In the genomic region with DNA sequence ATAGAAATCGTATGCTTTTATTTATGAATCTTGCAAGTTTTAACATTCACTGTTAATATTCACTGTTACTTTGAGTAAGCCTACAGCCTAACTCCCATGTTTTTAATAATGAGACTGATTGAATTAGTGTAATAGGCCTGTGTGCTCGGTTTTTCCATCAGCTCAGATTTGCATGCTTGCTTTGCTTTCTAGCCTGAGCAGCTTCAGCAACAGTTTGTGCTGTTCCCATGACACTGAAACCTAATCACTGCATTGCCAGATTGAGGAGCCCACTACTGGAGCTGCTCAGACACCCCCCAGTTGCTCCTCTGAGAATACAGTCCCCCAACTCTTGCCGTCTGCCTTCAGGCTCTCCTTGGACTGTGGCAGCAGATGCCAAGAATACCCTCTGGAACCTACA, we compare ENCODE assay signal across 19 cellular contexts.
DNase-seq lines count a peak whose midpoint lies in the region; ATAC-seq and TF ChIP-seq lines count a peak whose summit lies in the region.
"Had no signal": no experiment of that assay in that cellular context is flagged by ENCODE, and none has a peak within 500 bp of the region (broad histone marks: within the 10 kb centered on the region; RNA-seq: fewer than 3 reads in every experiment).

No MANE protein-coding gene starts in this region.

- H3K9ac ChIP-seq in neuronal stem cell (ENCODE audit: low read depth, low read length, poor library complexity), result no peak overlapping the region
- H3K9ac ChIP-seq: BLaER1 treated with 17β-estradiol and CSF1 and Interleukin-3, amounts not matched to agents 10 nM and 100 nM had no signal

- no peak overlapping the region for H3K18ac ChIP-seq in neuronal stem cell (ENCODE audit: low read length)

- H2BK15ac ChIP-seq in neuronal stem cell (ENCODE audit: low read length), result no peak overlapping the region

- peak overlapping the region; percentile 78 for H2AFZ ChIP-seq in neuronal stem cell (ENCODE audit: low read length)

- no peak overlapping the region for H3K4ac ChIP-seq in neuronal stem cell (ENCODE audit: low read length)

- no peaks in the 10 kb centered on the region for H3K36me3 ChIP-seq in neuronal stem cell (replicated peaks in 1 of 2; ENCODE audit: control insufficient read depth in 2 of 2, insufficient read depth in 2 of 2, low read length in 2 of 2)
- H3K36me3 ChIP-seq: BLaER1 treated with 17β-estradiol and CSF1 and Interleukin-3, amounts not matched to agents 10 nM and 100 nM had no signal

- H3K23ac ChIP-seq in neuronal stem cell (ENCODE audit: low read depth, low read length, poor library complexity), result no peak overlapping the region

- peaks cover 3% of the 10 kb centered on the region; the same call in 1 of the 2 replicates for H3K4me1 Mint-ChIP-seq in WTC11
- H3K4me1 Mint-ChIP-seq: CD8-positive, alpha-beta memory T cell had no signal

- no CpG with 5 or more reads among the region's 3 CpGs for WGBS in neuronal stem cell (ENCODE audit: extremely low coverage in 2 of 2, insufficient read length in 2 of 2, insufficient replicate concordance in 1 of 2), 2 donors

- TF ChIP-seq CTCF in WTC11 (IDR thresholded peaks at IDR 0.05), result no peak

- H3K27ac Mint-ChIP-seq in WTC11, result no peak overlapping the region
- H3K27ac Mint-ChIP-seq: CD8-positive, alpha-beta memory T cell; T-helper 1 cell treated with Interleukin-12 subunit alpha and Interleukin-12 subunit beta and Interleukin-4 antibody, amounts not matched to agents 30 μg/mL and 1 μg/mL, for 36 hours had no signal

- peak; percentile 37 for DNase-seq in DMS 273 (lab: John Stamatoyannopoulos, UW; ENCODE audit: unreplicated experiment)
- DNase-seq in DMS 273 treated with DMSO at 0.1 percent for 48 hours (lab: John Stamatoyannopoulos, UW), result no peak
- peak; percentile 33 for DNase-seq in NCI-H446 treated with DMSO at 0.1 percent for 48 hours (lab: John Stamatoyannopoulos, UW)
- DNase-seq in WTC11 (ENCODE audit: low spot score), result no peak
- no peak for DNase-seq in neuronal stem cell (ENCODE audit: low spot score)
- DNase-seq in hippocampal formation (lab: John Stamatoyannopoulos, UW), result no peak
- DNase-seq: CD8-positive, alpha-beta memory T cell; GDM1; NCI-H1048; NCI-H1436 treated with DMSO at 0.1 percent for 48 hours; NCI-H2029 treated with DMSO at 0.1 percent for 48 hours; NCI-H226 had no signal

- H3K4me3 ChIP-seq in neuronal stem cell (ENCODE audit: low read length in 2 of 2), result no peak overlapping the region
- H3K4me3 ChIP-seq: BLaER1 treated with 17β-estradiol and CSF1 and Interleukin-3, amounts not matched to agents 10 nM and 100 nM; GM12878 had no signal

- H2BK5ac ChIP-seq in neuronal stem cell (ENCODE audit: low read length), result no peak overlapping the region

- no peak overlapping the region for H2BK12ac ChIP-seq in neuronal stem cell (ENCODE audit: low read length)

- no peak overlapping the region for H2AK5ac ChIP-seq in neuronal stem cell (ENCODE audit: low read depth, low read length)

- peaks cover 0 to 10% of the 10 kb centered on the region in 2 donors for H3K4me1 ChIP-seq in neuronal stem cell (ENCODE audit: control insufficient read depth in 2 of 2, insufficient read depth in 1 of 2, low read depth in 1 of 2, low read length in 2 of 2)
- H3K4me1 ChIP-seq: BLaER1 treated with 17β-estradiol and CSF1 and Interleukin-3, amounts not matched to agents 10 nM and 100 nM had no signal

- H2BK120ac ChIP-seq in neuronal stem cell (ENCODE audit: low read depth, low read length), result no peak overlapping the region

- H3K9me3 Mint-ChIP-seq in WTC11, result no peaks in the 10 kb centered on the region
- H3K9me3 Mint-ChIP-seq: T-helper 1 cell treated with Interleukin-12 subunit alpha and Interleukin-12 subunit beta and Interleukin-4 antibody, amounts not matched to agents 30 μg/mL and 1 μg/mL, for 36 hours had no signal

- no peak overlapping the region for H3K4me3 Mint-ChIP-seq in WTC11
- H3K4me3 Mint-ChIP-seq: CD8-positive, alpha-beta memory T cell; T-helper 1 cell treated with Interleukin-12 subunit alpha and Interleukin-12 subunit beta and Interleukin-4 antibody, amounts not matched to agents 30 μg/mL and 1 μg/mL, for 36 hours had no signal

- no peaks in the 10 kb centered on the region for H3K36me3 Mint-ChIP-seq in WTC11
- H3K36me3 Mint-ChIP-seq: CD8-positive, alpha-beta memory T cell had no signal

- H4K91ac ChIP-seq in neuronal stem cell (ENCODE audit: low read depth, low read length, poor library complexity), result no peak overlapping the region

- no peak overlapping the region for H3K14ac ChIP-seq in neuronal stem cell (ENCODE audit: low read length)

- H3K4me2 ChIP-seq in neuronal stem cell (ENCODE audit: insufficient read depth, low read length, poor library complexity, severe bottlenecking), result no peak overlapping the region
- H3K4me2 ChIP-seq: BLaER1 treated with 17β-estradiol and CSF1 and Interleukin-3, amounts not matched to agents 10 nM and 100 nM had no signal

- POLR2A ChIA-PET in WTC11 (lab: Charles Lee), result no interaction called here

- CTCF ChIA-PET in WTC11 (lab: Charles Lee), result no interaction called here

- H3K27ac ChIP-seq in neuronal stem cell (replicated peaks; ENCODE audit: low read length), result no peak overlapping the region
- H3K27ac ChIP-seq: 22Rv1; BLaER1 treated with 17β-estradiol and CSF1 and Interleukin-3, amounts not matched to agents 10 nM and 100 nM had no signal

- no peaks in the 10 kb centered on the region for H3K27me3 ChIP-seq in neuronal stem cell (ENCODE audit: control insufficient read depth in 3 of 3, insufficient read depth in 3 of 3, low read depth in 1 of 3, low read length in 3 of 3)
- H3K27me3 ChIP-seq: BLaER1 treated with 17β-estradiol and CSF1 and Interleukin-3, amounts not matched to agents 10 nM and 100 nM had no signal

- no peaks in the 10 kb centered on the region for H3K9me3 ChIP-seq in neuronal stem cell (replicated peaks in 1 of 2; ENCODE audit: control insufficient read depth in 2 of 2, insufficient read depth in 1 of 2, low read depth in 1 of 2, low read length in 2 of 2)
- H3K9me3 ChIP-seq: BLaER1 treated with 17β-estradiol and CSF1 and Interleukin-3, amounts not matched to agents 10 nM and 100 nM had no signal

- H3K27me3 Mint-ChIP-seq in WTC11 (ENCODE audit: low read depth), result no peaks in the 10 kb centered on the region
- H3K27me3 Mint-ChIP-seq: CD8-positive, alpha-beta memory T cell had no signal

- ATAC-seq in WTC11, result 0 out of 2 replicates have a peak, but pooled peaks have one; percentile 34
- ATAC-seq in HG03439 (IDR thresholded peaks at IDR 0.05; ENCODE audit: unreplicated experiment), result no peak
- no peak for ATAC-seq in GM18909 (IDR thresholded peaks at IDR 0.05; ENCODE audit: poor library complexity, unreplicated experiment)
- ATAC-seq: GM12878, Panc1 had no signal

- H3K79me1 ChIP-seq in neuronal stem cell (ENCODE audit: low read depth, low read length), result no peaks in the 10 kb centered on the region

- H4K8ac ChIP-seq in neuronal stem cell (ENCODE audit: low read depth, low read length), result no peak overlapping the region

TF ChIP-seq in WTC11, 78 proteins besides CTCF, POLR2A, EP300 and RAD21 (continues in another document):
- TF ChIP-seq ESRRA (CRISPR knock-in tag; IDR thresholded peaks at IDR 0.05; ENCODE audit: borderline replicate concordance) (no peak), FOXP1 (CRISPR knock-in tag; IDR thresholded peaks at IDR 0.05; ENCODE audit: borderline replicate concordance) (no peak), FOXK1 (CRISPR knock-in tag; IDR thresholded peaks at IDR 0.05) (no peak), RORB (CRISPR knock-in tag; IDR thresholded peaks at IDR 0.05) (no peak), ZNF396 (CRISPR knock-in tag; IDR thresholded peaks at IDR 0.05; ENCODE audit: borderline replicate concordance) (no peak), CBFB (CRISPR knock-in tag; IDR thresholded peaks at IDR 0.05; ENCODE audit: low read depth) (no peak), MYBL2 (CRISPR knock-in tag; IDR thresholded peaks at IDR 0.05) (no peak), NFATC4 (CRISPR knock-in tag; IDR thresholded peaks at IDR 0.05) (no peak), EMX1 (CRISPR knock-in tag; IDR thresholded peaks at IDR 0.05) (no peak), ZNF263 (CRISPR knock-in tag; IDR thresholded peaks at IDR 0.05; ENCODE audit: low read depth) (no peak), SP1 (CRISPR knock-in tag; conservative IDR thresholded peaks at IDR 0.05) (no peak), SMAD3 (CRISPR knock-in tag; IDR thresholded peaks at IDR 0.05; ENCODE audit: borderline replicate concordance) (no peak), IRF2 (CRISPR knock-in tag; IDR thresholded peaks at IDR 0.05; ENCODE audit: borderline replicate concordance, low read depth) (no peak)
- TF ChIP-seq, protein P1, sequence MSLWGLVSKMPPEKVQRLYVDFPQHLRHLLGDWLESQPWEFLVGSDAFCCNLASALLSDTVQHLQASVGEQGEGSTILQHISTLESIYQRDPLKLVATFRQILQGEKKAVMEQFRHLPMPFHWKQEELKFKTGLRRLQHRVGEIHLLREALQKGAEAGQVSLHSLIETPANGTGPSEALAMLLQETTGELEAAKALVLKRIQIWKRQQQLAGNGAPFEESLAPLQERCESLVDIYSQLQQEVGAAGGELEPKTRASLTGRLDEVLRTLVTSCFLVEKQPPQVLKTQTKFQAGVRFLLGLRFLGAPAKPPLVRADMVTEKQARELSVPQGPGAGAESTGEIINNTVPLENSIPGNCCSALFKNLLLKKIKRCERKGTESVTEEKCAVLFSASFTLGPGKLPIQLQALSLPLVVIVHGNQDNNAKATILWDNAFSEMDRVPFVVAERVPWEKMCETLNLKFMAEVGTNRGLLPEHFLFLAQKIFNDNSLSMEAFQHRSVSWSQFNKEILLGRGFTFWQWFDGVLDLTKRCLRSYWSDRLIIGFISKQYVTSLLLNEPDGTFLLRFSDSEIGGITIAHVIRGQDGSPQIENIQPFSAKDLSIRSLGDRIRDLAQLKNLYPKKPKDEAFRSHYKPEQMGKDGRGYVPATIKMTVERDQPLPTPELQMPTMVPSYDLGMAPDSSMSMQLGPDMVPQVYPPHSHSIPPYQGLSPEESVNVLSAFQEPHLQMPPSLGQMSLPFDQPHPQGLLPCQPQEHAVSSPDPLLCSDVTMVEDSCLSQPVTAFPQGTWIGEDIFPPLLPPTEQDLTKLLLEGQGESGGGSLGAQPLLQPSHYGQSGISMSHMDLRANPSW (CRISPR knock-in tag; conservative IDR thresholded peaks at IDR 0.05; ENCODE audit: low read depth), result no peak
- TF ChIP-seq, protein P2, sequence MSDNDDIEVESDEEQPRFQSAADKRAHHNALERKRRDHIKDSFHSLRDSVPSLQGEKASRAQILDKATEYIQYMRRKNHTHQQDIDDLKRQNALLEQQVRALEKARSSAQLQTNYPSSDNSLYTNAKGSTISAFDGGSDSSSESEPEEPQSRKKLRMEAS (CRISPR knock-in tag; IDR thresholded peaks at IDR 0.05), result no peak

Comparison
In these comparisons a context has a peak if more than half of its experiments do, and no peak if none do; other contexts are left out.
1. DNase-seq: peak in DMS 273 (single experiment) and NCI-H446 treated with DMSO at 0.1 percent for 48 hours (single experiment); none in DMS 273 treated with DMSO at 0.1 percent for 48 hours (single experiment), WTC11 (single experiment), neuronal stem cell (single experiment) and hippocampal formation (0 of 2).